ENCODE assay signal across 1 cellular context in genomic region chr6:30556964-30557682, GRCh38.
TF ChIP-seq lines count a peak whose summit lies in the region.

TSS of gene PRR3 (plus strand) at chr6:30557295. CDS start at chr6:30557345, 50 bp downstream.

TF ChIP-seq in HepG2, 621 proteins besides CTCF, POLR2A, EP300 and RAD21 (continued from another document and continues in another):
- 0 out of 2 replicates have a peak, but pooled peaks have one; percentile 79 for TF ChIP-seq AKNA (CRISPR knock-in tag; IDR thresholded peaks at IDR 0.05; ENCODE audit: borderline replicate concordance)
- peak; percentile 91 for TF ChIP-seq RFX3 (CRISPR knock-in tag; IDR thresholded peaks at IDR 0.05)
- no peak for TF ChIP-seq ZNF18 (CRISPR knock-in tag; IDR thresholded peaks at IDR 0.05; ENCODE audit: insufficient replicate concordance)
- no peak; the same call in 1 of the 2 replicates for TF ChIP-seq SOX5 (CRISPR knock-in tag; IDR thresholded peaks at IDR 0.05; ENCODE audit: borderline replicate concordance)
- TF ChIP-seq PRDM15 (CRISPR knock-in tag; IDR thresholded peaks at IDR 0.05): no peak
- no peak for TF ChIP-seq CEBPB (IDR thresholded peaks at IDR 0.05; ENCODE audit: borderline replicate concordance, low read depth, low read length)
- TF ChIP-seq ZNF674 (CRISPR knock-in tag; IDR thresholded peaks at IDR 0.05; ENCODE audit: low read depth): peak; percentile 98
- peak; percentile 84; the same call in 1 of the 2 replicates for TF ChIP-seq ZGPAT (CRISPR knock-in tag; IDR thresholded peaks at IDR 0.05)
- TF ChIP-seq CCAR2 (optimal IDR thresholded peaks at IDR 0.05; ENCODE audit: low read depth, low read length): peak; percentile 11
- TF ChIP-seq ZNF552 (CRISPR knock-in tag; IDR thresholded peaks at IDR 0.05; ENCODE audit: borderline replicate concordance): peak; percentile 88
- TF ChIP-seq ZSCAN22 (CRISPR knock-in tag; IDR thresholded peaks at IDR 0.05): peak; percentile 87
- peak; percentile 95 for TF ChIP-seq LBX2 (CRISPR knock-in tag; IDR thresholded peaks at IDR 0.05; ENCODE audit: borderline replicate concordance)
- TF ChIP-seq ZNF20 (CRISPR knock-in tag; IDR thresholded peaks at IDR 0.05): 0 out of 2 replicates have a peak, but pooled peaks have one; percentile 47
- TF ChIP-seq CEBPG (CRISPR knock-in tag; IDR thresholded peaks at IDR 0.05): no peak
- no peak for TF ChIP-seq ZNF260 (CRISPR knock-in tag; IDR thresholded peaks at IDR 0.05; ENCODE audit: borderline replicate concordance, low read depth)
- TF ChIP-seq GPN1 (CRISPR knock-in tag; IDR thresholded peaks at IDR 0.05; ENCODE audit: borderline replicate concordance): no peak
- TF ChIP-seq SMAD9 (CRISPR knock-in tag; IDR thresholded peaks at IDR 0.05): peak; percentile 94
- no peak for TF ChIP-seq MTA3 (CRISPR knock-in tag; IDR thresholded peaks at IDR 0.05)
- no peak; the same call in 1 of the 2 replicates for TF ChIP-seq ZNF615 (CRISPR knock-in tag; IDR thresholded peaks at IDR 0.05; ENCODE audit: borderline replicate concordance)
- TF ChIP-seq ZNF839 (CRISPR knock-in tag; IDR thresholded peaks at IDR 0.05; ENCODE audit: borderline replicate concordance): no peak
- peak; percentile 94 for TF ChIP-seq POLR2G (IDR thresholded peaks at IDR 0.05; ENCODE audit: low read depth, low read length)
- TF ChIP-seq RAD51 (IDR thresholded peaks at IDR 0.05; ENCODE audit: borderline replicate concordance): no peak
- TF ChIP-seq SRSF9 (IDR thresholded peaks at IDR 0.05; ENCODE audit: borderline replicate concordance, insufficient read depth, low read depth, low read length, poor library complexity, severe bottlenecking): no peak
- no peak; the same call in 1 of the 2 replicates for TF ChIP-seq TEAD2 (CRISPR knock-in tag; IDR thresholded peaks at IDR 0.05)
- no peak for TF ChIP-seq SKI (IDR thresholded peaks at IDR 0.05; ENCODE audit: partially characterized antibody)
- peak; percentile 84 for TF ChIP-seq MED8 (CRISPR knock-in tag; IDR thresholded peaks at IDR 0.05; ENCODE audit: insufficient replicate concordance)
- peak; percentile 92 for TF ChIP-seq SAP130 (CRISPR knock-in tag; IDR thresholded peaks at IDR 0.05; ENCODE audit: low read depth)
- peak; percentile 91; the same call in 1 of the 2 replicates for TF ChIP-seq ZNF34 (CRISPR knock-in tag; IDR thresholded peaks at IDR 0.05; ENCODE audit: borderline replicate concordance)
- peak; percentile 79; the same call in 2 of the 3 replicates for TF ChIP-seq MXI1 (IDR thresholded peaks at IDR 0.05; ENCODE audit: borderline replicate concordance, low read depth, low read length)
- peak; percentile 82 for TF ChIP-seq ZNF225 (CRISPR knock-in tag; IDR thresholded peaks at IDR 0.05)
- TF ChIP-seq PRPF4 (IDR thresholded peaks at IDR 0.05; ENCODE audit: low read depth, low read length, poor library complexity, severe bottlenecking): no peak
- peak; percentile 87 for TF ChIP-seq ZBTB38 (CRISPR knock-in tag; IDR thresholded peaks at IDR 0.05)
- 0 out of 2 replicates have a peak, but pooled peaks have one; percentile 79 for TF ChIP-seq ZNF672 (CRISPR knock-in tag; IDR thresholded peaks at IDR 0.05)
- TF ChIP-seq CENPT (CRISPR knock-in tag; IDR thresholded peaks at IDR 0.05; ENCODE audit: low read depth): peak; percentile 70; the same call in 1 of the 2 replicates
- TF ChIP-seq MAZ (IDR thresholded peaks at IDR 0.05; ENCODE audit: borderline replicate concordance, low read depth, low read length): peak; percentile 91
- TF ChIP-seq MAZ (CRISPR knock-in tag; IDR thresholded peaks at IDR 0.05; ENCODE audit: low read depth): peak; percentile 98
- peak; percentile 70; the same call in 1 of the 2 replicates for TF ChIP-seq ELK4 (CRISPR knock-in tag; IDR thresholded peaks at IDR 0.05; ENCODE audit: borderline replicate concordance)
- peak; percentile 80; the same call in 1 of the 2 replicates for TF ChIP-seq AFF4 (CRISPR knock-in tag; IDR thresholded peaks at IDR 0.05)
- TF ChIP-seq PPARG (CRISPR knock-in tag; conservative IDR thresholded peaks at IDR 0.05): peak; percentile 40; the same call in 1 of the 2 replicates
- TF ChIP-seq CBFB (CRISPR knock-in tag; IDR thresholded peaks at IDR 0.05): no peak
- peak; percentile 57; the same call in 1 of the 2 replicates for TF ChIP-seq ZNF264 (CRISPR knock-in tag; IDR thresholded peaks at IDR 0.05)
- TF ChIP-seq ZNF343 (CRISPR knock-in tag; IDR thresholded peaks at IDR 0.05): peak; percentile 95
- peak; percentile 43; the same call in 1 of the 2 replicates for TF ChIP-seq GATA4 (IDR thresholded peaks at IDR 0.05; ENCODE audit: borderline replicate concordance, low read depth)
- TF ChIP-seq IRF1 (CRISPR knock-in tag; IDR thresholded peaks at IDR 0.05; ENCODE audit: low read depth): peak; percentile 80; the same call in 1 of the 2 replicates
- TF ChIP-seq ETV6 (CRISPR knock-in tag; conservative IDR thresholded peaks at IDR 0.05): peak; percentile 45; the same call in 1 of the 2 replicates
- TF ChIP-seq ZNF530 (CRISPR knock-in tag; IDR thresholded peaks at IDR 0.05; ENCODE audit: low read depth): no peak
- TF ChIP-seq MAFG (CRISPR knock-in tag; IDR thresholded peaks at IDR 0.05): peak; percentile 66; the same call in 1 of the 2 replicates
